In genomic region chr14:105218611-105219010, GRCh38 we compare ENCODE assay signal across 1 cellular context.
TF ChIP-seq lines count a peak whose summit lies in the region.

No MANE protein-coding gene starts in this region.

TF ChIP-seq in WTC11, 78 proteins besides CTCF, POLR2A, EP300 and RAD21 (continued from another document):
- no peak for TF ChIP-seq ZNF532 (CRISPR knock-in tag; IDR thresholded peaks at IDR 0.05; ENCODE audit: borderline replicate concordance)
- TF ChIP-seq RELA (CRISPR knock-in tag; IDR thresholded peaks at IDR 0.05; ENCODE audit: borderline replicate concordance) = no peak
- TF ChIP-seq ETV6 (CRISPR knock-in tag; IDR thresholded peaks at IDR 0.05) = no peak
- TF ChIP-seq TP53 (CRISPR knock-in tag; IDR thresholded peaks at IDR 0.05) = no peak
- no peak for TF ChIP-seq TEAD1 (CRISPR knock-in tag; IDR thresholded peaks at IDR 0.05)
